In genomic region chr10:129465796-129466702, GRCh38 we compare ENCODE assay signal across 8 cellular contexts. TPM values are rescaled to one million over a fixed set of nuclear protein-coding genes. Genes with fewer than 3 reads are reported as not detected.
DNase-seq lines count a peak whose midpoint lies in the region; TF ChIP-seq lines count a peak whose summit lies in the region.

No MANE protein-coding gene starts in this region.

- peak overlapping the region; percentile 50 for H3K4me3 ChIP-seq in SJCRH30
- H3K4me3 ChIP-seq in foreskin fibroblast (ENCODE audit: low read depth in 1 of 2, low read length in 2 of 2), result peak overlapping the region; percentile 49 to 64
- H3K4me3 ChIP-seq in spleen, result peak overlapping the region; percentile 22 to 82 (median 76)

- H3K27ac ChIP-seq in SJCRH30, result no peak overlapping the region
- H3K27ac ChIP-seq in spleen, result peak overlapping the region; percentile 73 to 90 (median 82)

- no peaks in the 10 kb centered on the region for H3K36me3 ChIP-seq in SJCRH30
- peaks cover 0 to 8% (median 0%) of the 10 kb centered on the region in 6 donors for H3K36me3 ChIP-seq in spleen

- intact Hi-C loops in spleen (cut with DNase I; ENCODE audit: low total_unique reads), result no loop called here

- no peaks in the 10 kb centered on the region for H3K4me1 ChIP-seq in SJCRH30
- H3K4me1 ChIP-seq in spleen, result peaks cover 8 to 35% (median 18%) of the 10 kb centered on the region in 6 donors

- TF ChIP-seq CTCF in foreskin fibroblast (IDR thresholded peaks at IDR 0.05; ENCODE audit: low read depth, low read length), result no peak
- no peak for TF ChIP-seq CTCF in spleen (IDR thresholded peaks at IDR 0.05 in 8 of 11, conservative IDR thresholded peaks at IDR 0.05 in 3 of 11)

- H3K27me3 ChIP-seq in SJCRH30, result no peaks in the 10 kb centered on the region
- no peaks in the 10 kb centered on the region for H3K27me3 ChIP-seq in spleen (replicated peaks in 1 of 7)

- no peak for TF ChIP-seq POLR2A in spleen (IDR thresholded peaks at IDR 0.05)

- 84 to 95% (median 92%) methylated on average over 10 to 21 of the region's 21 CpGs for WGBS in spleen, 5 donors

- DNase-seq in activated T-cell treated with anti-CD3 and anti-CD28 coated beads for 24 hours (ENCODE audit: low read depth) (peak; percentile 5), activated T-cell treated with anti-CD3 and anti-CD28 coated beads for 4 hours (no peak), SJCRH30 (no peak), foreskin fibroblast (no peak), spleen (peak; percentile 78), GOT3 (lab: John Stamatoyannopoulos, UW) (no peak), globus pallidus (ENCODE audit: low spot score) (no peak), AG08396 (ENCODE audit: low spot score) (no peak)

- H3K9me3 ChIP-seq in SJCRH30 (replicated peaks), result no peaks in the 10 kb centered on the region
- no peaks in the 10 kb centered on the region for H3K9me3 ChIP-seq in spleen

RNA-seq across cellular contexts. Expression of gene MGMT, which starts 1.0 kb away (rescaled TPM):
- 1.2 and 1.5 TPM in 2 replicates for total RNA-seq in SJCRH30 (2014; rRNA removed; shearing (Covaris generic))
- total RNA-seq in spleen, result 10 to 100 TPM; 19.8 to 33.4 (median 23.8) TPM
- 10 to 100 TPM; 14.3 to 20.2 (median 17.1) TPM for polyA plus RNA-seq in spleen

Comparison
In these comparisons a context has a peak if more than half of its experiments do, and no peak if none do; other contexts are left out.
1. DNase-seq: peak in activated T-cell treated with anti-CD3 and anti-CD28 coated beads for 24 hours (single experiment) and spleen (single experiment); none in activated T-cell treated with anti-CD3 and anti-CD28 coated beads for 4 hours (single experiment), SJCRH30 (0 of 2), foreskin fibroblast (0 of 2), GOT3 (single experiment), globus pallidus (single experiment) and AG08396 (single experiment).
2. Peak in every context shown above with its lines, with median percentiles within 50 percentile points of each other: H3K4me3 ChIP-seq.